10 cellular contexts compared by ENCODE assay signal in the genomic region with DNA sequence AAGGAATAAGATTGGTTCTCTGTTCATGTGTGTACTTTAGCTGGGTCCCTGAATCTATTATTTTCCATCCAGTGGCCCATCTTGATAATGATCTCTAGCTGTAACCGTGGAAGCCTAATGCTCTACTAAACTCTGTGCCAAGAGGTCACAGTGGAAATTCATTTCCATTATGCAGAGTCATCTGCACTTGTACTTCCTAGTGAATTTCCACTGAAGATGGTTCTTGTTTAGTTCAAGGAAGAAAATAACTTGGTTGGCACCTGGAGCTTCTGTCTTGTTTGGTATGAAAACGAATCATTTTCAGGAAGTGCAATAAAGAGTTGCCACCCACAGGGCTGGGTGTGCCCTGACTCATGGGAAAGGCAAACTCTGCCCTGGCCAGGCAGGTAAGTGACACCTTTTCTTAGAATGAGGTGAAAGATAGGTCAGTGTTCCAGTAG. TPM values are rescaled to one million over a fixed set of nuclear protein-coding genes. Genes with fewer than 3 reads are reported as not detected.
DNase-seq lines count a peak whose midpoint lies in the region; ATAC-seq, FAIRE-seq and TF ChIP-seq lines count a peak whose summit lies in the region.
"Had no signal": no experiment of that assay in that cellular context is flagged by ENCODE, and none has a peak within 500 bp of the region (broad histone marks: within the 10 kb centered on the region; RNA-seq: fewer than 3 reads in every experiment).

No MANE protein-coding gene starts in this region.

- ATAC-seq in DND-41 (ENCODE audit: insufficient read depth, low read depth): peak; percentile 25; the same call in 1 of the 3 replicates
- peak; percentile 66 to 82 (median 78) for ATAC-seq in pancreas
- ATAC-seq in GM18520 (IDR thresholded peaks at IDR 0.05; ENCODE audit: unreplicated experiment): no peak
- no peak for ATAC-seq in HG03095 (IDR thresholded peaks at IDR 0.05; ENCODE audit: unreplicated experiment)
- ATAC-seq: GM12878 had no signal

- 2 to 4% methylated on average over 2 of the region's 2 CpGs for WGBS in pancreas, 2 donors

- intact Hi-C loops in pancreas (cut with DNase I): no loop called here

- peaks cover 12% of the 10 kb centered on the region for H4K20me1 ChIP-seq in DND-41 (ENCODE audit: insufficient read depth, low read length)

- no peak overlapping the region for H2AFZ ChIP-seq in DND-41 (ENCODE audit: low read depth, low read length)

- no peak overlapping the region for H3K4me3 ChIP-seq in DND-41 (ENCODE audit: low read depth in 1 of 2, low read length in 2 of 2)
- H3K4me3 ChIP-seq in pancreas: no peak overlapping the region
- H3K4me3 ChIP-seq in SJCRH30: no peak overlapping the region
- H3K4me3 ChIP-seq: GM12878, SK-N-MC had no signal

- DNase-seq in DND-41 (no peak), RPMI7951 (ENCODE audit: low read depth) (peak; percentile 38), dermis blood vessel endothelial cell (peak; percentile 36), pancreas (peak in 3 of 6 donors; percentile 30 to 47 (median 36)), Ammon's horn (ENCODE audit: low spot score) (no peak), SJCRH30 (no peak)

- H3K4me1 ChIP-seq in DND-41 (ENCODE audit: insufficient read depth, low read length): peaks cover 11% of the 10 kb centered on the region
- H3K4me1 ChIP-seq in pancreas: peaks cover 10 to 43% (median 27%) of the 10 kb centered on the region in 3 donors
- no peaks in the 10 kb centered on the region for H3K4me1 ChIP-seq in SJCRH30

- TF ChIP-seq CTCF in DND-41 (IDR thresholded peaks at IDR 0.05; ENCODE audit: borderline replicate concordance, extremely low read depth, low read length, poor library complexity, severe bottlenecking) (no peak), pancreas (IDR thresholded peaks at IDR 0.05) (no peak)

- H3K36me3 ChIP-seq in DND-41 (ENCODE audit: insufficient read depth, low read length) (no peaks in the 10 kb centered on the region), pancreas (no peaks in the 10 kb centered on the region), SJCRH30 (no peaks in the 10 kb centered on the region)

- FAIRE-seq in pancreas (lab: Jason Lieb, UNC): no peak

- H3K27me3 ChIP-seq in DND-41 (ENCODE audit: insufficient read depth, low read length, poor library complexity) (no peaks in the 10 kb centered on the region), pancreas (no peaks in the 10 kb centered on the region), SJCRH30 (no peaks in the 10 kb centered on the region)

- H3K27ac ChIP-seq in DND-41 (ENCODE audit: low read length) (peak overlapping the region; percentile 29; the same call in 1 of the 2 replicates), pancreas (peak overlapping the region in 2 of 4 donors; percentile 17 to 77), SJCRH30 (no peak overlapping the region)
- H3K27ac ChIP-seq: SK-N-MC had no signal

- H3K9ac ChIP-seq in DND-41 (ENCODE audit: low read depth, low read length): no peak overlapping the region

- H3K79me2 ChIP-seq in DND-41 (ENCODE audit: insufficient read depth, low read length): peaks cover 95% of the 10 kb centered on the region

- H3K4me2 ChIP-seq in DND-41 (ENCODE audit: insufficient read depth, low read length): no peak overlapping the region

- H3K9me3 ChIP-seq in DND-41 (ENCODE audit: insufficient read depth, low read length, severe bottlenecking) (no peaks in the 10 kb centered on the region), pancreas (no peaks in the 10 kb centered on the region), SJCRH30 (replicated peaks) (no peaks in the 10 kb centered on the region)

RNA-seq across cellular contexts. Expression of gene LPP, which starts 10.3 kb away (rescaled TPM):
- total RNA-seq in RPMI7951 (2014; rRNA removed; shearing (Covaris generic)): 21.3 and 30.2 TPM in 2 replicates
- total RNA-seq in dermis blood vessel endothelial cell (45.8 and 57.7 TPM in 2 replicates), pancreas (10 to 100 TPM; 43.2 to 84.4 (median 50.3) TPM)
- 1 to 10 TPM; 4.9 to 9.4 TPM for polyA plus RNA-seq in pancreas
- total RNA-seq in SJCRH30 (2014; rRNA removed; shearing (Covaris generic)): 0.04 and 0.05 TPM in 2 replicates

Comparison
In these comparisons a context has a peak if more than half of its experiments do, and no peak if none do; other contexts are left out.
1. ATAC-seq: peak in DND-41 (single experiment) and pancreas (4 of 4); none in GM18520 (single experiment) and HG03095 (single experiment).
2. DNase-seq: peak in RPMI7951 (single experiment) and dermis blood vessel endothelial cell (single experiment); none in DND-41 (single experiment), Ammon's horn (single experiment) and SJCRH30 (0 of 2).
3. RNA of gene LPP, which starts 10.3 kb away (total RNA-seq): 43.2 to 84.4 TPM in pancreas, 45.8 to 57.7 TPM in dermis blood vessel endothelial cell and 21.3 to 30.2 TPM in RPMI7951; 0.04 to 0.05 TPM in SJCRH30; every median in the first group is over 10 times any median in the second.